Comparison of ENCODE assay signal across 8 cellular contexts in the genomic region with DNA sequence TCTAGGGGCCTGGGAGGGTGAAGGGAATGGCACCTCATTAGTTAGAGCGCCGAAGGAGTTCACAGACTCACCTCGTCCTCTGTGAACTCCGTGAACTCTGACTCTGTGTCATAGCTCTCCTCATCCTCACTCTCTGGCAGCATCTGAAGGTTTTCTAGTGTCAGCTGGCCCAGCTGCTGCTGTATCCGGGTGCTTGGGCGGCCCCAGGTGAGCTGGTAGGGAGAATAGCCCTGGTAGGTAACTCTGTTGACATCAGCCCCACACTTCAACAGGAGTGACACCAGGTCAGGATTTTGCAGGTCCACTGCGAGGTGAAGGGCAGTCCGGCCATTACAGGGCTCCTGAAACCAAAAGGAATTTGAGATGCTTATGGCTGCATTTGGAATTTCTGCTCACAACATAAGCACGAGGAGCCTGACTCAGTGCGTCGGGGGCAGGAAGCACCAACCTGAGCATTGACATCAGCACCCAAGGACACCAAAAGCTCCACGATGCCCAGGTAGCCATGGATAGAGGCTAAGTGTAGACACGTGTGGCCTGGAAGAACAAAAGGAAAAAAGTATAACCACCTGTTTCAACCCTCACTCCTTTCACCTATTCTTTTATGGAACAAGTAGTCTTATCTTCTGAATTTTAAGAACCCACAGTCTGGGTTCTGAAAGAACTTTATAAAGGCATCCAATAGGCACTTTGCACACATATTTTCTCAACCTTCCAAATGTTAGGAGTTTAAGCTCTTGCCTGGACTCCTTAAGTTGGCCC. TPM values are rescaled to one million over a fixed set of nuclear protein-coding genes. Genes with fewer than 3 reads are reported as not detected.
DNase-seq lines count a peak whose midpoint lies in the region; ATAC-seq and TF ChIP-seq lines count a peak whose summit lies in the region.

No MANE protein-coding gene starts in this region.

- peaks cover 32% of the 10 kb centered on the region; the same call in 1 of the 2 replicates for H3K36me3 ChIP-seq in GM23338 (ENCODE audit: insufficient read depth)

- no peaks in the 10 kb centered on the region for H3K9me2 ChIP-seq in GM23338 (ENCODE audit: insufficient read depth)

- H3K4me1 Mint-ChIP-seq in GM23338, result peaks cover 57% of the 10 kb centered on the region

- no peak overlapping the region for H3K27ac Mint-ChIP-seq in GM23338

- H3F3A ChIP-seq in GM23338 (replicated peaks; ENCODE audit: low read depth), result peaks cover 20% of the 10 kb centered on the region; the same call in 1 of the 2 replicates

- no peaks in the 10 kb centered on the region for H3K27me3 ChIP-seq in GM23338 (ENCODE audit: insufficient read depth)

- no peaks in the 10 kb centered on the region for H3K9me3 Mint-ChIP-seq in GM23338

- ATAC-seq in GM23338 (no peak), GM18502 (IDR thresholded peaks at IDR 0.05; ENCODE audit: poor library complexity, unreplicated experiment) (no peak)

- peaks cover 18% of the 10 kb centered on the region for H3K27me3 Mint-ChIP-seq in GM23338 (ENCODE audit: insufficient read depth, low read depth, poor library complexity)

- H3K4me1 ChIP-seq in GM23338 (ENCODE audit: insufficient read depth), result peaks cover 28% of the 10 kb centered on the region

- peaks cover 48% of the 10 kb centered on the region for H3K36me3 Mint-ChIP-seq in GM23338 (ENCODE audit: low read depth)

- H2AFZ ChIP-seq in GM23338, result no peak overlapping the region

- peak overlapping the region; percentile 77 for H3K4me3 Mint-ChIP-seq in GM23338

- H4K20me1 ChIP-seq in GM23338 (replicated peaks; ENCODE audit: insufficient read depth), result no peaks in the 10 kb centered on the region

- no peak overlapping the region for H3K4me3 ChIP-seq in GM23338
- peak overlapping the region; percentile 98 for H3K4me3 ChIP-seq in fibroblast of the aortic adventitia (ENCODE audit: low read depth, low read length)
- peak overlapping the region; percentile 72 for H3K4me3 ChIP-seq in skeletal muscle cell (ENCODE audit: low read depth, low read length)

- H3K79me2 ChIP-seq in GM23338 (replicated peaks; ENCODE audit: insufficient read depth), result peaks cover 12% of the 10 kb centered on the region

- TF ChIP-seq CTCF in GM23338 (conservative IDR thresholded peaks at IDR 0.05; ENCODE audit: low read depth in 2 of 2) (no peak), fibroblast of the aortic adventitia (IDR thresholded peaks at IDR 0.05; ENCODE audit: insufficient read depth, low read length) (no peak)

- H3K4me2 ChIP-seq in GM23338, result peak overlapping the region; percentile 99

- no peak overlapping the region for H3K27ac ChIP-seq in GM23338 (ENCODE audit: low read depth)

- DNase-seq in GM23338 (ENCODE audit: low spot score) (no peak), fibroblast of the aortic adventitia (ENCODE audit: low read depth) (peak; percentile 30), skeletal muscle cell (ENCODE audit: low read depth) (no peak), T1000 (lab: John Stamatoyannopoulos, UW) (no peak), SIG-M5 treated with dmso at 0.1 percent for 504 hours (lab: John Stamatoyannopoulos, UW; ENCODE audit: unreplicated experiment) (no peak), NCI-H446 treated with DMSO at 0.1 percent for 48 hours (lab: John Stamatoyannopoulos, UW) (no peak)
- peak; percentile 41 for DNase-seq in activated CD8-positive, alpha-beta memory T cell treated with anti-CD3 and anti-CD28 coated beads, Interleukin-2, amount 50 U/mL, for 4 hours

TF ChIP-seq in GM23338, 12 proteins besides CTCF, POLR2A, EP300 and RAD21 (continues in another document):
- no peak for TF ChIP-seq ZNF114 (CRISPR knock-in tag; IDR thresholded peaks at IDR 0.05)
- TF ChIP-seq, protein P1, sequence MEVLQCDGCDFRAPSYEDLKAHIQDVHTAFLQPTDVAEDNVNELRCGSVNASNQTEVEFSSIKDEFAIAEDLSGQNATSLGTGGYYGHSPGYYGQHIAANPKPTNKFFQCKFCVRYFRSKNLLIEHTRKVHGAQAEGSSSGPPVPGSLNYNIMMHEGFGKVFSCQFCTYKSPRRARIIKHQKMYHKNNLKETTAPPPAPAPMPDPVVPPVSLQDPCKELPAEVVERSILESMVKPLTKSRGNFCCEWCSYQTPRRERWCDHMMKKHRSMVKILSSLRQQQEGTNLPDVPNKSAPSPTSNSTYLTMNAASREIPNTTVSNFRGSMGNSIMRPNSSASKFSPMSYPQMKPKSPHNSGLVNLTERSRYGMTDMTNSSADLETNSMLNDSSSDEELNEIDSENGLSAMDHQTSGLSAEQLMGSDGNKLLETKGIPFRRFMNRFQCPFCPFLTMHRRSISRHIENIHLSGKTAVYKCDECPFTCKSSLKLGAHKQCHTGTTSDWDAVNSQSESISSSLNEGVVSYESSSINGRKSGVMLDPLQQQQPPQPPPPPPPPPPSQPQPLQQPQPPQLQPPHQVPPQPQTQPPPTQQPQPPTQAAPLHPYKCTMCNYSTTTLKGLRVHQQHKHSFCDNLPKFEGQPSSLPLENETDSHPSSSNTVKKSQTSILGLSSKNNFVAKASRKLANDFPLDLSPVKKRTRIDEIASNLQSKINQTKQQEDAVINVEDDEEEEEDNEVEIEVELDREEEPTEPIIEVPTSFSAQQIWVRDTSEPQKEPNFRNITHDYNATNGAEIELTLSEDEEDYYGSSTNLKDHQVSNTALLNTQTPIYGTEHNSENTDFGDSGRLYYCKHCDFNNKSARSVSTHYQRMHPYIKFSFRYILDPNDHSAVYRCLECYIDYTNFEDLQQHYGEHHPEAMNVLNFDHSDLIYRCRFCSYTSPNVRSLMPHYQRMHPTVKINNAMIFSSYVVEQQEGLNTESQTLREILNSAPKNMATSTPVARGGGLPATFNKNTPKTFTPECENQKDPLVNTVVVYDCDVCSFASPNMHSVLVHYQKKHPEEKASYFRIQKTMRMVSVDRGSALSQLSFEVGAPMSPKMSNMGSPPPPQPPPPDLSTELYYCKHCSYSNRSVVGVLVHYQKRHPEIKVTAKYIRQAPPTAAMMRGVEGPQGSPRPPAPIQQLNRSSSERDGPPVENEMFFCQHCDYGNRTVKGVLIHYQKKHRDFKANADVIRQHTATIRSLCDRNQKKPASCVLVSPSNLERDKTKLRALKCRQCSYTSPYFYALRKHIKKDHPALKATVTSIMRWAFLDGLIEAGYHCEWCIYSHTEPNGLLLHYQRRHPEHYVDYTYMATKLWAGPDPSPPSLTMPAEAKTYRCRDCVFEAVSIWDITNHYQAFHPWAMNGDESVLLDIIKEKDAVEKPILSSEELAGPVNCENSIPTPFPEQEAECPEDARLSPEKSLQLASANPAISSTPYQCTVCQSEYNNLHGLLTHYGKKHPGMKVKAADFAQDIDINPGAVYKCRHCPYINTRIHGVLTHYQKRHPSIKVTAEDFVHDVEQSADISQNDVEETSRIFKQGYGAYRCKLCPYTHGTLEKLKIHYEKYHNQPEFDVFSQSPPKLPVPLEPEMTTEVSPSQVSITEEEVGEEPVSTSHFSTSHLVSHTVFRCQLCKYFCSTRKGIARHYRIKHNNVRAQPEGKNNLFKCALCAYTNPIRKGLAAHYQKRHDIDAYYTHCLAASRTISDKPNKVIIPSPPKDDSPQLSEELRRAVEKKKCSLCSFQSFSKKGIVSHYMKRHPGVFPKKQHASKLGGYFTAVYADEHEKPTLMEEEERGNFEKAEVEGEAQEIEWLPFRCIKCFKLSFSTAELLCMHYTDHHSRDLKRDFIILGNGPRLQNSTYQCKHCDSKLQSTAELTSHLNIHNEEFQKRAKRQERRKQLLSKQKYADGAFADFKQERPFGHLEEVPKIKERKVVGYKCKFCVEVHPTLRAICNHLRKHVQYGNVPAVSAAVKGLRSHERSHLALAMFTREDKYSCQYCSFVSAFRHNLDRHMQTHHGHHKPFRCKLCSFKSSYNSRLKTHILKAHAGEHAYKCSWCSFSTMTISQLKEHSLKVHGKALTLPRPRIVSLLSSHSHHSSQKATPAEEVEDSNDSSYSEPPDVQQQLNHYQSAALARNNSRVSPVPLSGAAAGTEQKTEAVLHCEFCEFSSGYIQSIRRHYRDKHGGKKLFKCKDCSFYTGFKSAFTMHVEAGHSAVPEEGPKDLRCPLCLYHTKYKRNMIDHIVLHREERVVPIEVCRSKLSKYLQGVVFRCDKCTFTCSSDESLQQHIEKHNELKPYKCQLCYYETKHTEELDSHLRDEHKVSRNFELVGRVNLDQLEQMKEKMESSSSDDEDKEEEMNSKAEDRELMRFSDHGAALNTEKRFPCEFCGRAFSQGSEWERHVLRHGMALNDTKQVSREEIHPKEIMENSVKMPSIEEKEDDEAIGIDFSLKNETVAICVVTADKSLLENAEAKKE (CRISPR knock-in tag; IDR thresholded peaks at IDR 0.05), result no peak
- no peak for TF ChIP-seq JUNB (IDR thresholded peaks at IDR 0.05; ENCODE audit: unreplicated experiment)
- TF ChIP-seq, protein P2, sequence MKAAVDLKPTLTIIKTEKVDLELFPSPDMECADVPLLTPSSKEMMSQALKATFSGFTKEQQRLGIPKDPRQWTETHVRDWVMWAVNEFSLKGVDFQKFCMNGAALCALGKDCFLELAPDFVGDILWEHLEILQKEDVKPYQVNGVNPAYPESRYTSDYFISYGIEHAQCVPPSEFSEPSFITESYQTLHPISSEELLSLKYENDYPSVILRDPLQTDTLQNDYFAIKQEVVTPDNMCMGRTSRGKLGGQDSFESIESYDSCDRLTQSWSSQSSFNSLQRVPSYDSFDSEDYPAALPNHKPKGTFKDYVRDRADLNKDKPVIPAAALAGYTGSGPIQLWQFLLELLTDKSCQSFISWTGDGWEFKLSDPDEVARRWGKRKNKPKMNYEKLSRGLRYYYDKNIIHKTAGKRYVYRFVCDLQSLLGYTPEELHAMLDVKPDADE (IDR thresholded peaks at IDR 0.05), result no peak
- TF ChIP-seq EZH2 (IDR thresholded peaks at IDR 0.05; ENCODE audit: low read depth, unreplicated experiment), result no peak
- TF ChIP-seq POLR2AphosphoS5 (IDR thresholded peaks at IDR 0.05; ENCODE audit: low read depth), result no peak

RNA-seq across cellular contexts. Expression of a gene that starts 2.0 kb away (rescaled TPM):
- 25.7 and 41.3 TPM in 2 replicates for total RNA-seq in GM23338 (2014; rRNA removed; shearing (Covaris generic))
- polyA plus RNA-seq in GM23338 (2016; fragmentation: Nextera tagmentation; extraction: Ambion mirVana), result 33.4 and 33.7 TPM in 2 replicates
- 34.1 and 86.6 TPM in 2 replicates for total RNA-seq in fibroblast of the aortic adventitia (ENCODE audit: low replicate concordance)

Comparison
In these comparisons a context has a peak if more than half of its experiments do, and no peak if none do; other contexts are left out.
1. DNase-seq: peak in activated CD8-positive, alpha-beta memory T cell treated with anti-CD3 and anti-CD28 coated beads, Interleukin-2, amount 50 U/mL, for 4 hours (single experiment) and fibroblast of the aortic adventitia (single experiment); none in GM23338 (single experiment), skeletal muscle cell (single experiment), T1000 (single experiment), SIG-M5 treated with dmso at 0.1 percent for 504 hours (single experiment) and NCI-H446 treated with DMSO at 0.1 percent for 48 hours (single experiment).